In genomic region chr1:159040893-159041724, GRCh38 we compare ENCODE assay signal across 17 cellular contexts. TPM values are rescaled to one million over a fixed set of nuclear protein-coding genes. Genes with fewer than 3 reads are reported as not detected.
DNase-seq lines count a peak whose midpoint lies in the region; ATAC-seq, FAIRE-seq and TF ChIP-seq lines count a peak whose summit lies in the region.
"Had no signal": no experiment of that assay in that cellular context is flagged by ENCODE, and none has a peak within 500 bp of the region (broad histone marks: within the 10 kb centered on the region; RNA-seq: fewer than 3 reads in every experiment).

No MANE protein-coding gene starts in this region.

- no peaks in the 10 kb centered on the region for H3K27me3 ChIP-seq in pancreas
- H3K27me3 ChIP-seq: Peyer's patch, tibial nerve had no signal

- no peaks in the 10 kb centered on the region for H3K36me3 ChIP-seq in pancreas

- H3K4me3 Mint-ChIP-seq in activated CD4-positive, alpha-beta T cell treated with anti-CD3 and anti-CD28 coated beads, Interleukin-2, amount 10 ng/mL, durations not matched to agents 24 days and 14 days: no peak overlapping the region
- H3K4me3 Mint-ChIP-seq in T-cell (no peak overlapping the region), naive B cell (no peak overlapping the region)
- H3K4me3 Mint-ChIP-seq: GM23338 had no signal

- H3K27ac ChIP-seq in pancreas: no peak overlapping the region
- H3K27ac ChIP-seq: A549, Peyer's patch, tibial nerve had no signal

- POLR2A ChIA-PET in T-cell (lab: Charles Lee): no interaction called here

- FAIRE-seq in GM18507 (lab: Jason Lieb, UNC): peak; percentile 48
- no peak for FAIRE-seq in pancreas (lab: Jason Lieb, UNC)
- FAIRE-seq: A549 had no signal

- H3K4me1 ChIP-seq in pancreas: no peaks in the 10 kb centered on the region
- H3K4me1 ChIP-seq: A549, Peyer's patch had no signal

- 64 to 76% methylated on average over 7 of the region's 7 CpGs for WGBS in pancreas, 2 donors

- H3K4me1 Mint-ChIP-seq in activated CD4-positive, alpha-beta T cell treated with anti-CD3 and anti-CD28 coated beads, Interleukin-2, amount 10 ng/mL, durations not matched to agents 24 days and 14 days: peaks cover 43% of the 10 kb centered on the region
- H3K4me1 Mint-ChIP-seq in T-cell (peaks cover 39 to 66% (median 61%) of the 10 kb centered on the region in 3 donors), naive B cell (peaks cover 10 to 19% (median 14%) of the 10 kb centered on the region in 3 donors)
- H3K4me1 Mint-ChIP-seq: GM23338 had no signal

- TF ChIP-seq CTCF in pancreas (IDR thresholded peaks at IDR 0.05): no peak

- no peaks in the 10 kb centered on the region for H3K27me3 Mint-ChIP-seq in activated CD4-positive, alpha-beta T cell treated with anti-CD3 and anti-CD28 coated beads, Interleukin-2, amount 10 ng/mL, durations not matched to agents 24 days and 14 days
- H3K27me3 Mint-ChIP-seq in T-cell (no peaks in the 10 kb centered on the region), naive B cell (no peaks in the 10 kb centered on the region)

- no peak for DNase-seq in activated CD4-positive, alpha-beta T cell treated with anti-CD3 and anti-CD28 coated beads, Interleukin-2, amount 10 ng/mL, durations not matched to agents 24 days and 14 days
- no peak for DNase-seq in activated CD4-positive, alpha-beta T cell treated with anti-CD3 and anti-CD28 coated beads, Interleukin-2, amount 50 U/mL, for 4 hours
- no peak for DNase-seq in GM18507 (ENCODE audit: extremely low spot score, insufficient read length, low read depth)
- DNase-seq in T-cell: no peak
- DNase-seq in naive B cell: no peak
- DNase-seq in pancreas: no peak
- no peak for DNase-seq in SW480 (ENCODE audit: low spot score)
- DNase-seq: activated CD4-positive, alpha-beta T cell treated with anti-CD3 and anti-CD28 coated beads for 1 hour; activated gamma-delta T cell treated with Interleukin-2 at 50 U/mL for 16 hours; NCI-H2081 treated with DMSO at 0.1 percent for 48 hours; NCI-H774; Peyer's patch had no signal

- no peak overlapping the region for H3K4me3 ChIP-seq in pancreas
- H3K4me3 ChIP-seq: A549, GM23338, Peyer's patch, tibial nerve had no signal

- H3K27ac Mint-ChIP-seq in activated CD4-positive, alpha-beta T cell treated with anti-CD3 and anti-CD28 coated beads, Interleukin-2, amount 10 ng/mL, durations not matched to agents 24 days and 14 days: peak overlapping the region; percentile 55
- H3K27ac Mint-ChIP-seq in T-cell (peak overlapping the region; percentile 3 to 57), naive B cell (peak overlapping the region in 5 of 6 donors; percentile 20 to 83 (median 62))
- H3K27ac Mint-ChIP-seq: GM23338 had no signal

- no peaks in the 10 kb centered on the region for H3K9me3 Mint-ChIP-seq in activated CD4-positive, alpha-beta T cell treated with anti-CD3 and anti-CD28 coated beads, Interleukin-2, amount 10 ng/mL, durations not matched to agents 24 days and 14 days
- H3K9me3 Mint-ChIP-seq in T-cell (no peaks in the 10 kb centered on the region), naive B cell (no peaks in the 10 kb centered on the region)
- H3K9me3 Mint-ChIP-seq: GM23338 had no signal

- intact Hi-C loops in activated CD4-positive, alpha-beta T cell treated with anti-CD3 and anti-CD28 coated beads, Interleukin-2, amount 10 ng/mL, durations not matched to agents 24 days and 14 days (cut with micrococcal nuclease): no loop called here
- intact Hi-C loops in pancreas (cut with DNase I): no loop called here

- no peaks in the 10 kb centered on the region for H3K9me3 ChIP-seq in pancreas
- H3K9me3 ChIP-seq: A549, Peyer's patch, tibial nerve had no signal

- CTCF ChIA-PET in T-cell (lab: Charles Lee): interaction anchor here in 1 of 2 donors (0.8 to 1.9 kb wide), 4 partner anchors 27 to 31 kb away, joined by 3 to 5 read pairs (median 4); no protein-coding TSS in a partner anchor

- ATAC-seq in T-cell (replicated peaks in 1 of 4) (no peak), naive B cell (ENCODE audit: low read depth in 2 of 2) (no peak), pancreas (no peak), GM21526 (IDR thresholded peaks at IDR 0.05; ENCODE audit: low FRiP score, unreplicated experiment) (no peak)
- ATAC-seq: A549, GM23338 had no signal

- peaks cover 71% of the 10 kb centered on the region for H3K36me3 Mint-ChIP-seq in activated CD4-positive, alpha-beta T cell treated with anti-CD3 and anti-CD28 coated beads, Interleukin-2, amount 10 ng/mL, durations not matched to agents 24 days and 14 days (ENCODE audit: low read depth)
- H3K36me3 Mint-ChIP-seq in T-cell: peaks cover 67% of the 10 kb centered on the region
- peaks cover 17 to 23% of the 10 kb centered on the region in 2 donors for H3K36me3 Mint-ChIP-seq in naive B cell

RNA-seq across cellular contexts. Expression of gene IFI16, which starts 31.4 kb away (rescaled TPM):
- 217 and 223 TPM in 2 replicates for total RNA-seq in activated CD4-positive, alpha-beta T cell treated with anti-CD3 and anti-CD28 coated beads, Interleukin-2, amount 10 ng/mL, durations not matched to agents 24 days and 14 days
- total RNA-seq in T-cell (100 to 1,000 TPM in 3 of 5 donors, 10 to 100 TPM in 2; 78.7 to 123 (median 106) TPM), pancreas (10 to 100 TPM in 3 of 6 donors, 1 to 10 TPM in 3; 3.1 to 29.0 (median 8.3) TPM)
- polyA plus RNA-seq in naive B cell (ENCODE audit: low read depth in 6 of 6) (100 to 1,000 TPM; 143 to 262 (median 206) TPM), pancreas (10 to 100 TPM; 13.8 to 17.4 TPM)

RNA-seq across cellular contexts. Expression of gene AIM2, which starts 35.5 kb away (rescaled TPM):
- 75.9 and 80.1 TPM in 2 replicates for total RNA-seq in activated CD4-positive, alpha-beta T cell treated with anti-CD3 and anti-CD28 coated beads, Interleukin-2, amount 10 ng/mL, durations not matched to agents 24 days and 14 days
- total RNA-seq in T-cell: 1 to 10 TPM; 2.1 to 7.1 (median 2.7) TPM
- 10 to 100 TPM in 2 of 6 donors, 1 to 10 TPM in 4; 3.4 to 21.5 (median 5.1) TPM for polyA plus RNA-seq in naive B cell (ENCODE audit: low read depth in 6 of 6)
- total RNA-seq in pancreas: under 1 TPM in 3 of 6 donors, not detected in 3; 0.29 to 0.47 (median 0.37) TPM
- under 1 TPM; 0.07 to 0.11 TPM for polyA plus RNA-seq in pancreas
- total RNA-seq: fibroblast of villous mesenchyme had no signal
- polyA plus RNA-seq: A549 had no signal
